11 cellular contexts compared by ENCODE assay signal in genomic region chr3:183536238-183536880, GRCh38. TPM values are rescaled to one million over a fixed set of nuclear protein-coding genes. Genes with fewer than 3 reads are reported as not detected.
DNase-seq lines count a peak whose midpoint lies in the region; ATAC-seq and TF ChIP-seq lines count a peak whose summit lies in the region.
"Had no signal": no experiment of that assay in that cellular context is flagged by ENCODE, and none has a peak within 500 bp of the region (broad histone marks: within the 10 kb centered on the region; RNA-seq: fewer than 3 reads in every experiment).

No MANE protein-coding gene starts in this region.

- WGBS in GM23248 (ENCODE audit: low coverage in 1 of 2, low lambda C conversion rate in 2 of 2, missing lambda C conversion rate in 2 of 2), 2 experiments = 86% methylated on average over 9 of the region's 9 CpGs
- WGBS in smooth muscle cell (ENCODE audit: low lambda C conversion rate) = 94% methylated on average over 9 of the region's 9 CpGs

- no peaks in the 10 kb centered on the region for H3K9me3 ChIP-seq in GM23248 (ENCODE audit: low read depth)
- no peaks in the 10 kb centered on the region for H3K9me3 ChIP-seq in smooth muscle cell (replicated peaks; ENCODE audit: low read depth)
- H3K9me3 ChIP-seq: A549 had no signal

- no peaks in the 10 kb centered on the region for H4K20me1 ChIP-seq in GM23248 (ENCODE audit: insufficient read depth)
- H4K20me1 ChIP-seq in smooth muscle cell (ENCODE audit: low read depth) = no peaks in the 10 kb centered on the region

- peak overlapping the region; percentile 77; the same call in 1 of the 2 replicates for H3K27ac ChIP-seq in GM23248
- peak overlapping the region; percentile 88 for H3K27ac ChIP-seq in smooth muscle cell (ENCODE audit: low read depth)
- H3K27ac ChIP-seq: A549 had no signal

- H3K27me3 ChIP-seq in GM23248 (replicated peaks; ENCODE audit: insufficient read depth) (peaks cover 8% of the 10 kb centered on the region; the same call in 1 of the 2 replicates), smooth muscle cell (ENCODE audit: low read depth) (no peaks in the 10 kb centered on the region)

- H3K36me3 ChIP-seq in GM23248 (ENCODE audit: low read depth) = no peaks in the 10 kb centered on the region
- H3K36me3 ChIP-seq in smooth muscle cell (ENCODE audit: low read depth) = no peaks in the 10 kb centered on the region

- peaks cover 71% of the 10 kb centered on the region for H3K4me1 Mint-ChIP-seq in activated CD4-positive, alpha-beta memory T cell treated with anti-CD3 and anti-CD28 coated beads for 36 hours (ENCODE audit: low read depth)
- peaks cover 44% of the 10 kb centered on the region for H3K4me1 Mint-ChIP-seq in activated CD4-positive, alpha-beta memory T cell treated with anti-CD3 and anti-CD28 coated beads, Interleukin-2, amount 10 ng/mL, durations not matched to agents 7 days and 5 days

- H3K79me2 ChIP-seq in GM23248 (ENCODE audit: insufficient read depth) = no peaks in the 10 kb centered on the region
- no peaks in the 10 kb centered on the region for H3K79me2 ChIP-seq in smooth muscle cell (ENCODE audit: low read depth)

- POLR2A ChIA-PET in activated CD4-positive, alpha-beta memory T cell treated with anti-CD3 and anti-CD28 coated beads for 36 hours (lab: Charles Lee) = no interaction called here
- POLR2A ChIA-PET in activated CD4-positive, alpha-beta memory T cell treated with anti-CD3 and anti-CD28 coated beads, Interleukin-2, amount 10 ng/mL, durations not matched to agents 7 days and 5 days (lab: Charles Lee) = interaction anchor here (0.7 to 1.6 kb wide), 2 partner anchors 16 to 19 kb away, joined by 3 to 4 read pairs; partner anchors contain the start of gene KLHL6

- no peaks in the 10 kb centered on the region for H3K9me2 ChIP-seq in GM23248 (ENCODE audit: insufficient read depth)

- peak; percentile 42 for ATAC-seq in HG03558 (IDR thresholded peaks at IDR 0.05; ENCODE audit: extremely low read depth, unreplicated experiment)
- ATAC-seq: Panc1 had no signal

- no peak for TF ChIP-seq CTCF in smooth muscle cell (IDR thresholded peaks at IDR 0.05; ENCODE audit: borderline replicate concordance, insufficient read depth, poor library complexity, severe bottlenecking)

- H3K4me3 ChIP-seq in GM23248 = no peak overlapping the region
- H3K4me3 ChIP-seq in smooth muscle cell = no peak overlapping the region
- H3K4me3 ChIP-seq: A549 had no signal

- in situ Hi-C loops in GM23248 (cut with MboI) = no loop called here

- CTCF ChIA-PET in activated CD4-positive, alpha-beta memory T cell treated with anti-CD3 and anti-CD28 coated beads for 36 hours (lab: Charles Lee) = interaction anchor here (1.6 kb wide), 1 partner anchor 11 kb away, joined by 3 read pairs; no protein-coding TSS in a partner anchor
- CTCF ChIA-PET in activated CD4-positive, alpha-beta memory T cell treated with anti-CD3 and anti-CD28 coated beads, Interleukin-2, amount 10 ng/mL, durations not matched to agents 7 days and 5 days (lab: Charles Lee) = no interaction called here

- intact Hi-C loops in activated CD4-positive, alpha-beta memory T cell treated with anti-CD3 and anti-CD28 coated beads for 36 hours (cut with micrococcal nuclease) = no loop called here

- H2AFZ ChIP-seq in GM23248 (no peak overlapping the region), smooth muscle cell (ENCODE audit: low read depth) (no peak overlapping the region)

- no peaks in the 10 kb centered on the region for H3K9me3 Mint-ChIP-seq in activated CD4-positive, alpha-beta memory T cell treated with anti-CD3 and anti-CD28 coated beads for 36 hours
- no peaks in the 10 kb centered on the region for H3K9me3 Mint-ChIP-seq in activated CD4-positive, alpha-beta memory T cell treated with anti-CD3 and anti-CD28 coated beads, Interleukin-2, amount 10 ng/mL, durations not matched to agents 7 days and 5 days

- H3K4me2 ChIP-seq in GM23248 (ENCODE audit: unreplicated experiment) (no peak overlapping the region), smooth muscle cell (no peak overlapping the region)
- H3K4me2 ChIP-seq: A549 had no signal

- H3F3A ChIP-seq in GM23248 (ENCODE audit: insufficient read depth) = peaks cover 20% of the 10 kb centered on the region
- H3F3A ChIP-seq in smooth muscle cell (ENCODE audit: low read depth) = peaks cover 4% of the 10 kb centered on the region

- H3K27ac Mint-ChIP-seq in activated CD4-positive, alpha-beta memory T cell treated with anti-CD3 and anti-CD28 coated beads for 36 hours = peak overlapping the region; percentile 40
- no peak overlapping the region for H3K27ac Mint-ChIP-seq in activated CD4-positive, alpha-beta memory T cell treated with anti-CD3 and anti-CD28 coated beads, Interleukin-2, amount 10 ng/mL, durations not matched to agents 7 days and 5 days

- DNase-seq in activated CD4-positive, alpha-beta memory T cell treated with anti-CD3 and anti-CD28 coated beads for 36 hours = no peak
- no peak for DNase-seq in activated CD4-positive, alpha-beta memory T cell treated with anti-CD3 and anti-CD28 coated beads, Interleukin-2, amount 10 ng/mL, durations not matched to agents 7 days and 5 days
- DNase-seq in GM23248 (no peak), smooth muscle cell (lab: John Stamatoyannopoulos, UW; ENCODE audit: unreplicated experiment) (no peak), 8988T (no peak), NCI-H2196 treated with DMSO at 0.1 percent for 48 hours (lab: John Stamatoyannopoulos, UW; ENCODE audit: unreplicated experiment) (no peak)
- DNase-seq in stimulated activated naive CD4-positive, alpha-beta T cell treated with Interleukin-2 at 50 U/mL for 16 hours (lab: John Stamatoyannopoulos, UW) = no peak

- H3K27me3 Mint-ChIP-seq in activated CD4-positive, alpha-beta memory T cell treated with anti-CD3 and anti-CD28 coated beads for 36 hours = no peaks in the 10 kb centered on the region
- no peaks in the 10 kb centered on the region for H3K27me3 Mint-ChIP-seq in activated CD4-positive, alpha-beta memory T cell treated with anti-CD3 and anti-CD28 coated beads, Interleukin-2, amount 10 ng/mL, durations not matched to agents 7 days and 5 days

- H3K4me1 ChIP-seq in GM23248 (ENCODE audit: insufficient read depth) = peaks cover 12% of the 10 kb centered on the region
- peaks cover 13% of the 10 kb centered on the region for H3K4me1 ChIP-seq in smooth muscle cell (ENCODE audit: low read depth)
- H3K4me1 ChIP-seq: A549 had no signal

- H3K36me3 Mint-ChIP-seq in activated CD4-positive, alpha-beta memory T cell treated with anti-CD3 and anti-CD28 coated beads for 36 hours = peaks cover 18% of the 10 kb centered on the region
- peaks cover 23% of the 10 kb centered on the region for H3K36me3 Mint-ChIP-seq in activated CD4-positive, alpha-beta memory T cell treated with anti-CD3 and anti-CD28 coated beads, Interleukin-2, amount 10 ng/mL, durations not matched to agents 7 days and 5 days (ENCODE audit: low read depth)

- no peak overlapping the region for H3K4me3 Mint-ChIP-seq in activated CD4-positive, alpha-beta memory T cell treated with anti-CD3 and anti-CD28 coated beads for 36 hours
- H3K4me3 Mint-ChIP-seq in activated CD4-positive, alpha-beta memory T cell treated with anti-CD3 and anti-CD28 coated beads, Interleukin-2, amount 10 ng/mL, durations not matched to agents 7 days and 5 days = no peak overlapping the region

- no peak overlapping the region for H3K9ac ChIP-seq in GM23248
- H3K9ac ChIP-seq in smooth muscle cell (ENCODE audit: low read depth) = no peak overlapping the region

RNA-seq across cellular contexts. Expression of gene KLHL6, which starts 19.1 kb away (rescaled TPM):
- total RNA-seq in activated CD4-positive, alpha-beta memory T cell treated with anti-CD3 and anti-CD28 coated beads for 36 hours = 10 to 100 TPM; 63.5 to 65.2 TPM
- 10 to 100 TPM; 47.1 to 48.6 TPM for total RNA-seq in activated CD4-positive, alpha-beta memory T cell treated with anti-CD3 and anti-CD28 coated beads, Interleukin-2, amount 10 ng/mL, durations not matched to agents 7 days and 5 days
- total RNA-seq in GM23248 (2014; rRNA removed; shearing (Covaris generic)) = not detected in 2 replicates
- polyA plus RNA-seq in GM23248 (2016; fragmentation: Nextera tagmentation; extraction: Ambion mirVana) (not detected in 2 replicates), smooth muscle cell (not detected in 2 replicates)
- 0.22 and 0.40 TPM in 2 replicates for total RNA-seq in smooth muscle cell
- total RNA-seq: LHCN-M2 had no signal
- polyA plus RNA-seq: A549 had no signal

Comparison
In these comparisons a context has a peak if more than half of its experiments do, and no peak if none do; other contexts are left out.
1. RNA of gene KLHL6, which starts 19.1 kb away (total RNA-seq): 63.5 to 65.2 TPM in activated CD4-positive, alpha-beta memory T cell treated with anti-CD3 and anti-CD28 coated beads for 36 hours and 47.1 to 48.6 TPM in activated CD4-positive, alpha-beta memory T cell treated with anti-CD3 and anti-CD28 coated beads, Interleukin-2, amount 10 ng/mL, durations not matched to agents 7 days and 5 days; 0.22 to 0.40 TPM in smooth muscle cell and not detected in GM23248; every median in the first group is over 10 times any median in the second.